1 cellular context compared by ENCODE assay signal in genomic region chr11:44876923-44877322, GRCh38.
TF ChIP-seq lines count a peak whose summit lies in the region.

No MANE protein-coding gene starts in this region.

TF ChIP-seq in GM23338, 12 proteins besides CTCF, POLR2A, EP300 and RAD21 (continued from another document):
- no peak for TF ChIP-seq ZNF462 (CRISPR knock-in tag; IDR thresholded peaks at IDR 0.05)
- TF ChIP-seq JUNB (IDR thresholded peaks at IDR 0.05; ENCODE audit: unreplicated experiment): no peak
- TF ChIP-seq NANOG (IDR thresholded peaks at IDR 0.05; ENCODE audit: borderline replicate concordance): no peak
- TF ChIP-seq REST (IDR thresholded peaks at IDR 0.05; ENCODE audit: unreplicated experiment): no peak
- TF ChIP-seq POLR2AphosphoS5 (IDR thresholded peaks at IDR 0.05; ENCODE audit: low read depth): no peak
- no peak for TF ChIP-seq EZH2 (IDR thresholded peaks at IDR 0.05; ENCODE audit: low read depth, unreplicated experiment)
- TF ChIP-seq ETS1 (IDR thresholded peaks at IDR 0.05): no peak
- no peak for TF ChIP-seq CREB1 (CRISPR knock-in tag; IDR thresholded peaks at IDR 0.05; ENCODE audit: low read depth)
